ENCODE assay signal across 8 cellular contexts in genomic region chr22:39225591-39225990, GRCh38.
"Had no signal": no experiment of that assay in that cellular context is flagged by ENCODE, and none has a peak within 500 bp of the region (broad histone marks: within the 10 kb centered on the region; RNA-seq: fewer than 3 reads in every experiment).

No MANE protein-coding gene starts in this region.

- H3K4me3 ChIP-seq: GM12878 had no signal

- FAIRE-seq: G401.6, GM12878, GM12891, GM12892, GM18507, GM19239 had no signal

- ATAC-seq: GM12878 had no signal

- DNase-seq: GDM1, GF-D8 had no signal
